ENCODE assay signal across 13 cellular contexts in the genomic region with DNA sequence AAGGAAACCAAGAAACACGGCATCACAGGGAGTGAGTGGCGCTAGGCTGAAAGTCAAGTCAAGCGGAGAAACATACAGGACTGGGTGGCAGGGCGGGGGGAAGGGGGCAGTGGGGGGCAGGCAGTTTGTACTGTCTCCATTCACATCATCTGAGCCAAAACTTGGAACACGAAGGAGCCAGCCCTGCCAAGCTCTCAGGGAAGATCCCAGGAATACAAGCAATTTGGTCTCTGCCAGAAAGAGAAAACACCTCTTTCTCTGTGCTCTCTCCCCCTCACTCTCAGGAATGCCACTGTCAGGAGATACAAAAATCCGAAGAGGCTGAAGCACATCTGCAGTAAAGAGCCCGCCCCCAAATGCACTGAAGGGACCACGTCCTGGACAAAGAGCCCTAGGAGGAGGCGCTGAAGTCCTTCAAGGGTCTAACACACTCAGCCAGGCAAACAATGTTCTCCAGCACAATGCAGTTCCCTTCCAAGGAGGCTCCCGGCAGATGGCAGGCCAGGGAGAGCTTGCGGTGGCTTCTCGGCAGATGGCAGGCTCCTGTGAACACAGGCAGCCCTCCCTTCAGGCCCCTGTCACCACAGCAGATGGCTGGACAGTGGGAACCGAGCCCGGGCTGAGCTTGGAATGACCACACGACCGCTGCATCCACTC.
DNase-seq lines count a peak whose midpoint lies in the region; ATAC-seq and TF ChIP-seq lines count a peak whose summit lies in the region.
"Had no signal": no experiment of that assay in that cellular context is flagged by ENCODE, and none has a peak within 500 bp of the region (broad histone marks: within the 10 kb centered on the region; RNA-seq: fewer than 3 reads in every experiment).

No MANE protein-coding gene starts in this region.

- peaks cover 33% of the 10 kb centered on the region for H3K4me1 Mint-ChIP-seq in neural crest cell
- no peaks in the 10 kb centered on the region for H3K4me1 Mint-ChIP-seq in CD4-positive, alpha-beta memory T cell
- H3K4me1 Mint-ChIP-seq: CD8-positive, alpha-beta memory T cell had no signal

- peak overlapping the region in 57 of 59 donors; percentile 3 to 88 (median 69) for H3K27ac ChIP-seq in dorsolateral prefrontal cortex
- H3K27ac ChIP-seq in CD4-positive, alpha-beta memory T cell (ENCODE audit: low read depth, low read length): no peak overlapping the region
- H3K27ac ChIP-seq: thoracic aorta had no signal

- CTCF ChIA-PET in BJ (lab: Yijun Ruan, JAX): interaction anchor here (0.6 to 1.1 kb wide), 3 partner anchors 11 to 24 kb away, joined by 3 to 4 read pairs (median 4); no protein-coding TSS in a partner anchor
- CTCF ChIA-PET in CD4-positive, alpha-beta memory T cell (lab: Charles Lee; ENCODE audit: partially characterized antibody): no interaction called here

- no peak overlapping the region for H3K4me3 Mint-ChIP-seq in neural crest cell
- H3K4me3 Mint-ChIP-seq in CD4-positive, alpha-beta memory T cell: no peak overlapping the region
- H3K4me3 Mint-ChIP-seq: CD8-positive, alpha-beta memory T cell; IgD-negative memory B cell had no signal

- POLR2A ChIA-PET in BJ (lab: Charles Lee): no interaction called here
- POLR2A ChIA-PET in CD4-positive, alpha-beta memory T cell (lab: Charles Lee; ENCODE audit: partially characterized antibody): no interaction called here

- H3K36me3 ChIP-seq in BJ (ENCODE audit: control insufficient read depth, insufficient read depth, low read length): peaks cover 5% of the 10 kb centered on the region
- no peaks in the 10 kb centered on the region for H3K36me3 ChIP-seq in CD4-positive, alpha-beta memory T cell (ENCODE audit: insufficient read depth, low read length)

- ATAC-seq in GM19035 (IDR thresholded peaks at IDR 0.05; ENCODE audit: unreplicated experiment) (no peak), HG03196 (IDR thresholded peaks at IDR 0.05; ENCODE audit: unreplicated experiment) (no peak)

- H3K9me3 Mint-ChIP-seq in neural crest cell: no peaks in the 10 kb centered on the region
- H3K9me3 Mint-ChIP-seq in CD4-positive, alpha-beta memory T cell: no peaks in the 10 kb centered on the region

- H3K36me3 Mint-ChIP-seq in neural crest cell (ENCODE audit: low read depth): no peaks in the 10 kb centered on the region
- no peaks in the 10 kb centered on the region for H3K36me3 Mint-ChIP-seq in CD4-positive, alpha-beta memory T cell

- H3K9me3 ChIP-seq in CD4-positive, alpha-beta memory T cell (ENCODE audit: control insufficient read depth in 1 of 2, low read length in 2 of 2): no peaks in the 10 kb centered on the region
- H3K9me3 ChIP-seq: thoracic aorta had no signal

- H3K27me3 Mint-ChIP-seq in neural crest cell (ENCODE audit: low read depth): no peaks in the 10 kb centered on the region
- peaks cover 12 to 17% of the 10 kb centered on the region in 2 donors for H3K27me3 Mint-ChIP-seq in CD4-positive, alpha-beta memory T cell

- peak overlapping the region; percentile 93 for H3K27ac Mint-ChIP-seq in neural crest cell (ENCODE audit: unreplicated experiment)
- no peak overlapping the region for H3K27ac Mint-ChIP-seq in CD4-positive, alpha-beta memory T cell
- H3K27ac Mint-ChIP-seq: IgD-negative memory B cell had no signal

- DNase-seq in BJ (ENCODE audit: low read depth): no peak
- peak; percentile 83 to 92 for DNase-seq in NCI-H446 (lab: John Stamatoyannopoulos, UW)
- peak; percentile 77 to 95 (median 86) for DNase-seq in dorsolateral prefrontal cortex
- DNase-seq in neural crest cell (ENCODE audit: low read depth, low spot score): peak; percentile 34
- DNase-seq in NCI-H1048 (lab: John Stamatoyannopoulos, UW): no peak
- no peak for DNase-seq in CD4-positive, alpha-beta memory T cell
- DNase-seq: CD8-positive, alpha-beta memory T cell; NCI-H526; T-helper 1 cell had no signal

- intact Hi-C loops in dorsolateral prefrontal cortex (cut with DNase I): loop anchor here in 1 of 2 donors (5.0 to 10.0 kb wide), 2 partner anchors 64 to 287 kb away; no protein-coding TSS in a partner anchor
- intact Hi-C loops in CD4-positive, alpha-beta memory T cell (cut with micrococcal nuclease): no loop called here

- H3K4me1 ChIP-seq in CD4-positive, alpha-beta memory T cell (ENCODE audit: insufficient read depth, low read length): no peaks in the 10 kb centered on the region

- no peaks in the 10 kb centered on the region; the same call in 1 of the 2 replicates for H3K27me3 ChIP-seq in BJ (ENCODE audit: control insufficient read depth, insufficient read depth, low read length)
- no peaks in the 10 kb centered on the region for H3K27me3 ChIP-seq in dorsolateral prefrontal cortex
- H3K27me3 ChIP-seq in CD4-positive, alpha-beta memory T cell (ENCODE audit: insufficient read depth, low read length): no peaks in the 10 kb centered on the region

- no peak overlapping the region for H3K4me3 ChIP-seq in BJ (ENCODE audit: low read depth, low read length)
- peak overlapping the region in 6 of 59 donors; percentile 2 to 24 (median 12) for H3K4me3 ChIP-seq in dorsolateral prefrontal cortex
- H3K4me3 ChIP-seq in CD4-positive, alpha-beta memory T cell (ENCODE audit: low read length in 2 of 2): no peak overlapping the region
- H3K4me3 ChIP-seq: thoracic aorta had no signal

- TF ChIP-seq CTCF in BJ (IDR thresholded peaks at IDR 0.05; ENCODE audit: insufficient read depth, low read depth, low read length) (peak; percentile 33), dorsolateral prefrontal cortex (IDR thresholded peaks at IDR 0.05 in 54 of 56, conservative IDR thresholded peaks at IDR 0.05 in 2 of 56; ENCODE audit: low read depth in 1 of 56, partially characterized antibody in 56 of 56) (peak in 54 of 56 donors; percentile 33 to 78 (median 60)), neural crest cell (conservative IDR thresholded peaks at IDR 0.05) (no peak)

Comparison
In these comparisons a context has a peak if more than half of its experiments do, and no peak if none do; other contexts are left out.
1. DNase-seq: peak in NCI-H446 (2 of 2), dorsolateral prefrontal cortex (10 of 10) and neural crest cell (single experiment); none in BJ (single experiment), NCI-H1048 (single experiment) and CD4-positive, alpha-beta memory T cell (0 of 5).